In the genomic region with DNA sequence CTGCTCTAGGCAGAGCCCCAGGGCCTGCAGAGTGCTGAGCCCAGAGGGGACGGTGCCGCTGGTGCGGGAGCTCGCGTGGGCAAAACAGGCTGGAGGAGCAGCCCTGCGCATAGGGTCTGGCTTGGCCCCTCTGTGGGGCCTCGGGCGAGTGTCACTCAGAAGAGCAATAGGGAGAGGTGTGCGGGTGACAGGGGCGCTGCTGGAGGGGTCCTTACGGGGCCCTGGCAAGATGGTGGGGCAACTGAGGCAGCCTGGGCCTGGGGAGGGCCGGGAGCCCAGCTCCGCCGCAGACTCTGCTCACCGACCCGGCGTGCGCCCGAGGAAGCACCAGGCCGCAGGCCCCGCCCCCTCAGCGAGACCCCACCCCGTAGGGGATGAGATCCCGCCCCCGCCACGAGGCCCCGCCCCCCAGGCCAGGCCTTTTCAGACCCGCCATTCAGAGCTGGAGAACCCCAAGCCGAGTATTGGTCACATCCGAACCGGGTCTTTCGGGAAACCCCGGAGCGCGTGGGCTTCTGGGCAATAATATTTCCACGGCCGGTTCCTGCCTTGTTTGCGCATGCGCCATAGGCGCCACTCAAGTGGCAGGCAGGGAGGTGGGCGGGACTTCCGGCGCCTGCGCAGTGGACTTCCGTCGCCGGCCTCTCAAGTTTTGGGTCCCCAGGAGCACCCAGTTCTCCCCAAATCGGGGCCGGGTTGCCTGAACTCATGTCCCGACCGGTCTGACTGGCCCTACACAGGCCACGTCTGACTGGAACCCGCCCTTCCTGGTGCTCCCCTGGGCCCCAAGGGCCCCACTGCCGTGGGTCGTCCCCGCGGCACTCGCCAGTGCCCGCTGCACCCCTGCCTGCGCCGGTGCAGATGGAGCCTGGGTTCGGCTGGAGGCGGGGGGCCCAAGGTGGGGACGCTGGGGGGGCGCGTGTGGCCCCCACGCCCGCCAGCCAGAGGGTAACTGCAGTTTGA, we compare ENCODE assay signal across 8 cellular contexts. TPM values are rescaled to one million over a fixed set of nuclear protein-coding genes. Genes with fewer than 3 reads are reported as not detected.
DNase-seq lines count a peak whose midpoint lies in the region; TF ChIP-seq lines count a peak whose summit lies in the region.

No MANE protein-coding gene starts in this region.

- H3K27ac Mint-ChIP-seq in HFFc6 = peak overlapping the region; percentile 73
- H3K27ac Mint-ChIP-seq in activated naive CD4-positive, alpha-beta T cell treated with anti-CD3 and anti-CD28 coated beads, Interleukin-2, amount 10 ng/mL, durations not matched to agents 7 days and 5 days = peak overlapping the region; percentile 84

- in situ Hi-C loops in SK-MEL-5 (cut with HindIII; ENCODE audit: low pct_unique_long_range_greater_than_20kb, low sequenced_read_pairs) = no loop called here

- no peaks in the 10 kb centered on the region for H3K36me3 Mint-ChIP-seq in HFFc6 (ENCODE audit: low read depth)
- H3K36me3 Mint-ChIP-seq in activated naive CD4-positive, alpha-beta T cell treated with anti-CD3 and anti-CD28 coated beads, Interleukin-2, amount 10 ng/mL, durations not matched to agents 7 days and 5 days = no peaks in the 10 kb centered on the region

- H3K27me3 Mint-ChIP-seq in HFFc6 (ENCODE audit: insufficient read depth) = no peaks in the 10 kb centered on the region; the same call in 1 of the 2 replicates
- H3K27me3 Mint-ChIP-seq in activated naive CD4-positive, alpha-beta T cell treated with anti-CD3 and anti-CD28 coated beads, Interleukin-2, amount 10 ng/mL, durations not matched to agents 7 days and 5 days = peaks cover 5% of the 10 kb centered on the region

- no peaks in the 10 kb centered on the region for H3K9me3 Mint-ChIP-seq in HFFc6
- no peaks in the 10 kb centered on the region for H3K9me3 Mint-ChIP-seq in activated naive CD4-positive, alpha-beta T cell treated with anti-CD3 and anti-CD28 coated beads, Interleukin-2, amount 10 ng/mL, durations not matched to agents 7 days and 5 days

- peak overlapping the region; percentile 81 for H3K4me3 Mint-ChIP-seq in HFFc6
- H3K4me3 Mint-ChIP-seq in activated naive CD4-positive, alpha-beta T cell treated with anti-CD3 and anti-CD28 coated beads, Interleukin-2, amount 10 ng/mL, durations not matched to agents 7 days and 5 days = peak overlapping the region; percentile 81

- CTCF ChIA-PET in activated naive CD4-positive, alpha-beta T cell treated with anti-CD3 and anti-CD28 coated beads, Interleukin-2, amount 10 ng/mL, durations not matched to agents 7 days and 5 days (lab: Charles Lee) = interaction anchor here (0.9 to 6.1 kb wide), 6 partner anchors 14 to 188 kb away, joined by 3 to 45 read pairs (median 4); a partner anchor contains a TSS

- DNase-seq in GM04504 (ENCODE audit: low read depth) (peak; percentile 98), HFFc6 (peak; percentile 97), NAMALWA (ENCODE audit: low spot score) (peak; percentile 99), SK-MEL-5 (ENCODE audit: low read depth, low spot score) (peak; percentile 98), germinal center (ENCODE audit: low spot score) (peak; percentile 97), non-pigmented ciliary epithelial cell (ENCODE audit: low read depth) (peak; percentile 88), superior temporal gyrus (ENCODE audit: extremely low spot score) (peak; percentile 98)
- DNase-seq in activated naive CD4-positive, alpha-beta T cell treated with anti-CD3 and anti-CD28 coated beads, Interleukin-2, amount 10 ng/mL, durations not matched to agents 7 days and 5 days = peak; percentile 98

- no peak for TF ChIP-seq CTCF in HFFc6 (IDR thresholded peaks at IDR 0.05)

- peaks cover 12% of the 10 kb centered on the region for H3K4me1 Mint-ChIP-seq in HFFc6 (ENCODE audit: low read depth)
- peaks cover 25% of the 10 kb centered on the region for H3K4me1 Mint-ChIP-seq in activated naive CD4-positive, alpha-beta T cell treated with anti-CD3 and anti-CD28 coated beads, Interleukin-2, amount 10 ng/mL, durations not matched to agents 7 days and 5 days

RNA-seq across cellular contexts. Expression of a gene that starts 1.3 kb away (rescaled TPM):
- 1 to 10 TPM; 2.5 to 3.8 (median 3.4) TPM for total RNA-seq in HFFc6 (2021; fragmentation: NEBNext Ultra II Directional; extraction: Animal tissue kit (Norgen Biotek cat#: 25700))
- total RNA-seq in SK-MEL-5 (2014; rRNA removed; shearing (Covaris generic)) = not detected in 2 replicates
- 0.27 and 0.75 TPM in 2 replicates for polyA plus RNA-seq in SK-MEL-5 (2015; cell fraction: cytosol; rRNA removed)
- polyA plus RNA-seq in SK-MEL-5 (2015; cell fraction: nucleus; rRNA removed) = 6.6 and 8.5 TPM in 2 replicates

RNA-seq across cellular contexts. Expression of a gene that starts 1.6 kb away (rescaled TPM):
- under 1 TPM; 0.41 to 0.97 (median 0.68) TPM for total RNA-seq in HFFc6 (2021; fragmentation: NEBNext Ultra II Directional; extraction: Animal tissue kit (Norgen Biotek cat#: 25700))
- 0.21 and 0.59 TPM in 2 replicates for total RNA-seq in SK-MEL-5 (2014; rRNA removed; shearing (Covaris generic))
- 1.00 and 1.5 TPM in 2 replicates for polyA plus RNA-seq in SK-MEL-5 (2015; cell fraction: cytosol; rRNA removed)
- polyA plus RNA-seq in SK-MEL-5 (2015; cell fraction: nucleus; rRNA removed) = 0.23 TPM in 1 of 2 replicates, not detected in the other

RNA-seq across cellular contexts. Expression of a gene that starts 3.9 kb away (rescaled TPM):
- not detected for total RNA-seq in HFFc6 (2021; fragmentation: NEBNext Ultra II Directional; extraction: Animal tissue kit (Norgen Biotek cat#: 25700))
- total RNA-seq in SK-MEL-5 (2014; rRNA removed; shearing (Covaris generic)) = not detected in 2 replicates
- polyA plus RNA-seq in SK-MEL-5 (2015; cell fraction: cytosol; rRNA removed) = not detected in 2 replicates
- polyA plus RNA-seq in SK-MEL-5 (2015; cell fraction: nucleus; rRNA removed) = not detected in 2 replicates

RNA-seq across cellular contexts. Expression of a gene that starts 7.3 kb away (rescaled TPM):
- not detected for total RNA-seq in HFFc6 (2021; fragmentation: NEBNext Ultra II Directional; extraction: Animal tissue kit (Norgen Biotek cat#: 25700))
- not detected in 2 replicates for total RNA-seq in SK-MEL-5 (2014; rRNA removed; shearing (Covaris generic))
- not detected in 2 replicates for polyA plus RNA-seq in SK-MEL-5 (2015; cell fraction: cytosol; rRNA removed)
- polyA plus RNA-seq in SK-MEL-5 (2015; cell fraction: nucleus; rRNA removed) = not detected in 2 replicates

RNA-seq across cellular contexts. Expression of a gene that starts 17.7 kb away (rescaled TPM):
- total RNA-seq in HFFc6 (2021; fragmentation: NEBNext Ultra II Directional; extraction: Animal tissue kit (Norgen Biotek cat#: 25700)) = 100 to 1,000 TPM; 415 to 760 (median 681) TPM
- 66.1 and 81.2 TPM in 2 replicates for total RNA-seq in SK-MEL-5 (2014; rRNA removed; shearing (Covaris generic))
- polyA plus RNA-seq in SK-MEL-5 (2015; cell fraction: cytosol; rRNA removed) = 403 and 491 TPM in 2 replicates
- 187 and 188 TPM in 2 replicates for polyA plus RNA-seq in SK-MEL-5 (2015; cell fraction: nucleus; rRNA removed)

Comparison
In these comparisons a context has a peak if more than half of its experiments do, and no peak if none do; other contexts are left out.
1. Peak in every context shown above with its lines: DNase-seq.